ENCODE assay signal across 8 cellular contexts in genomic region chr13:27620377-27621115, GRCh38. TPM values are rescaled to one million over a fixed set of nuclear protein-coding genes. Genes with fewer than 3 reads are reported as not detected.
DNase-seq lines count a peak whose midpoint lies in the region; ATAC-seq and TF ChIP-seq lines count a peak whose summit lies in the region.

Gene LNX2, minus strand, starts transcription at chr13:27620529. Its CDS starts 38,826 bp downstream, at chr13:27581703.

- peak within 1 kb of the TSS; percentile 93 to 97 for H3K27ac ChIP-seq in coronary artery

- H3K27me3 Mint-ChIP-seq in activated CD4-positive, alpha-beta T cell treated with anti-CD3 and anti-CD28 coated beads, Interleukin-2, amount 10 ng/mL, durations not matched to agents 24 days and 14 days = no peaks in the 10 kb centered on the region

- H3K27ac Mint-ChIP-seq in activated CD4-positive, alpha-beta T cell treated with anti-CD3 and anti-CD28 coated beads, Interleukin-2, amount 10 ng/mL, durations not matched to agents 24 days and 14 days = peak within 1 kb of the TSS; percentile 93

- peak; percentile 82 for ATAC-seq in HG03457 (IDR thresholded peaks at IDR 0.05; ENCODE audit: unreplicated experiment)

- peaks cover 34% of the 10 kb centered on the region for H3K36me3 Mint-ChIP-seq in activated CD4-positive, alpha-beta T cell treated with anti-CD3 and anti-CD28 coated beads, Interleukin-2, amount 10 ng/mL, durations not matched to agents 24 days and 14 days (ENCODE audit: low read depth)

- H3K4me3 Mint-ChIP-seq in activated CD4-positive, alpha-beta T cell treated with anti-CD3 and anti-CD28 coated beads, Interleukin-2, amount 10 ng/mL, durations not matched to agents 24 days and 14 days = peak within 1 kb of the TSS; percentile 98

- H3K27me3 ChIP-seq in BJ (ENCODE audit: control insufficient read depth, insufficient read depth, low read length) = no peaks in the 10 kb centered on the region

- peaks cover 3% of the 10 kb centered on the region for H3K9me3 Mint-ChIP-seq in activated CD4-positive, alpha-beta T cell treated with anti-CD3 and anti-CD28 coated beads, Interleukin-2, amount 10 ng/mL, durations not matched to agents 24 days and 14 days

- DNase-seq in BJ (ENCODE audit: low read depth) (peak; percentile 67), GM19240 (ENCODE audit: insufficient read length, low spot score) (peak; percentile 80), NCI-H526 (lab: John Stamatoyannopoulos, UW) (peak; percentile 94 to 99), coronary artery (ENCODE audit: low spot score) (peak; percentile 99), left kidney (ENCODE audit: low read depth, low spot score) (peak; percentile 99)
- DNase-seq in activated CD4-positive, alpha-beta T cell treated with anti-CD3 and anti-CD28 coated beads, Interleukin-2, amount 10 ng/mL, durations not matched to agents 24 days and 14 days = peak; percentile 99
- DNase-seq in stimulated activated CD4-positive, alpha-beta T cell treated with anti-CD3 and anti-CD28 coated beads, Interleukin-1b, Interleukin-23, amount 100 ng/mL, for 48 hours = peak; percentile 96

- CTCF ChIA-PET in BJ (lab: Yijun Ruan, JAX) = interaction anchor here (0.9 to 2.6 kb wide), 7 partner anchors 12 to 206 kb away, joined by 3 to 18 read pairs (median 7); no protein-coding TSS in a partner anchor

- no peaks in the 10 kb centered on the region for H3K36me3 ChIP-seq in BJ (ENCODE audit: control insufficient read depth, insufficient read depth, low read length)

- TF ChIP-seq CTCF in BJ (IDR thresholded peaks at IDR 0.05; ENCODE audit: insufficient read depth, low read depth, low read length) (no peak), coronary artery (IDR thresholded peaks at IDR 0.05) (no peak)

- intact Hi-C loops in activated CD4-positive, alpha-beta T cell treated with anti-CD3 and anti-CD28 coated beads, Interleukin-2, amount 10 ng/mL, durations not matched to agents 24 days and 14 days (cut with micrococcal nuclease) = loop anchor here (1.0 to 10.0 kb wide), 7 partner anchors 170 to 1038 kb away; partner anchors contain the start of genes GTF3A, MTIF3, PAN3 and POMP

- POLR2A ChIA-PET in BJ (lab: Charles Lee) = interaction anchor here (0.7 to 1.0 kb wide), 2 partner anchors 20 to 24 kb away, joined by 3 read pairs; no protein-coding TSS in a partner anchor

- peaks cover 44% of the 10 kb centered on the region for H3K4me1 Mint-ChIP-seq in activated CD4-positive, alpha-beta T cell treated with anti-CD3 and anti-CD28 coated beads, Interleukin-2, amount 10 ng/mL, durations not matched to agents 24 days and 14 days

- H3K4me3 ChIP-seq in BJ (ENCODE audit: low read depth, low read length) (peak within 1 kb of the TSS; percentile 87), coronary artery (peak within 1 kb of the TSS; percentile 93)

RNA-seq across cellular contexts. Expression of gene LNX2, which starts in this region (rescaled TPM):
- 4.6 and 5.5 TPM in 2 replicates for polyA plus RNA-seq in BJ (2011; rRNA removed)
- 4.2 and 6.9 TPM in 2 replicates for polyA minus RNA-seq in BJ (2011; rRNA and poly(A)+ RNA removed)
- total RNA-seq in activated CD4-positive, alpha-beta T cell treated with anti-CD3 and anti-CD28 coated beads, Interleukin-2, amount 10 ng/mL, durations not matched to agents 24 days and 14 days = 4.1 and 4.3 TPM in 2 replicates

Comparison
In these comparisons a context has a peak if more than half of its experiments do, and no peak if none do; other contexts are left out.
1. Peak in every context shown above with its lines: DNase-seq, ATAC-seq, H3K4me3 ChIP-seq and H3K27ac ChIP-seq.